ENCODE assay signal across 18 cellular contexts in genomic region chr3:169497567-169498257, GRCh38.
A peak's percentile ranks its signal among the peaks of the same experiment; 100 is the strongest.
DNase-seq lines count a peak whose midpoint lies in the region; ATAC-seq and TF ChIP-seq lines count a peak whose summit lies in the region.
"Had no signal": no experiment of that assay in that cellular context is flagged by ENCODE, and none has a peak within 500 bp of the region (broad histone marks: within the 10 kb centered on the region; RNA-seq: fewer than 3 reads in every experiment).

No MANE protein-coding gene starts in this region.

- H3K4me1 ChIP-seq in foreskin keratinocyte: no peaks in the 10 kb centered on the region
- H3K4me1 ChIP-seq: tibial nerve had no signal

- H3K4me1 Mint-ChIP-seq in activated T-cell treated with anti-CD3 and anti-CD28 coated beads, Interleukin-2, amount 50 U/mL, for 4 hours (ENCODE audit: low read depth): no peaks in the 10 kb centered on the region
- H3K4me1 Mint-ChIP-seq: CD4-positive, CD25-positive, alpha-beta regulatory T cell; stimulated activated naive B cell treated with anti-CD40 and anti-IgM and Interleukin-4, amounts not matched to agents 10 μg/mL and 1 μg/mL and 100 μg/mL, for 72 hours had no signal

- no peak for TF ChIP-seq CTCF in astrocyte of the spinal cord (IDR thresholded peaks at IDR 0.05; ENCODE audit: low read depth, low read length)
- no peak for TF ChIP-seq CTCF in foreskin keratinocyte (conservative IDR thresholded peaks at IDR 0.05)

- H3K9me3 Mint-ChIP-seq in activated T-cell treated with anti-CD3 and anti-CD28 coated beads, Interleukin-2, amount 50 U/mL, for 4 hours: no peaks in the 10 kb centered on the region
- H3K9me3 Mint-ChIP-seq: CD4-positive, CD25-positive, alpha-beta regulatory T cell; stimulated activated naive B cell treated with anti-CD40 and anti-IgM and Interleukin-4, amounts not matched to agents 10 μg/mL and 1 μg/mL and 100 μg/mL, for 72 hours had no signal

- no peaks in the 10 kb centered on the region for H3K27me3 ChIP-seq in foreskin keratinocyte
- H3K27me3 ChIP-seq: ascending aorta, tibial nerve had no signal

- no peak overlapping the region for H3K4me3 ChIP-seq in astrocyte of the spinal cord (ENCODE audit: low read depth, low read length)
- H3K4me3 ChIP-seq: ascending aorta, tibial nerve had no signal

- no peaks in the 10 kb centered on the region for H3K36me3 Mint-ChIP-seq in activated T-cell treated with anti-CD3 and anti-CD28 coated beads, Interleukin-2, amount 50 U/mL, for 4 hours (ENCODE audit: insufficient read depth)
- H3K36me3 Mint-ChIP-seq: CD4-positive, CD25-positive, alpha-beta regulatory T cell; stimulated activated naive B cell treated with anti-CD40 and anti-IgM and Interleukin-4, amounts not matched to agents 10 μg/mL and 1 μg/mL and 100 μg/mL, for 72 hours had no signal

- in situ Hi-C loops in astrocyte of the spinal cord (cut with HindIII; ENCODE audit: low sequenced_read_pairs): no loop called here

- ATAC-seq in foreskin keratinocyte: no peak
- ATAC-seq in HG03045 (IDR thresholded peaks at IDR 0.05; ENCODE audit: unreplicated experiment): no peak
- no peak for ATAC-seq in activated T-cell treated with anti-CD3 and anti-CD28 coated beads, Interleukin-2, amount 50 U/mL, for 4 hours
- ATAC-seq: stimulated activated naive B cell treated with anti-CD40 and anti-IgM and Interleukin-4, amounts not matched to agents 10 μg/mL and 1 μg/mL and 100 μg/mL, for 72 hours; T-helper 17 cell had no signal

- peaks cover 3% of the 10 kb centered on the region for H3K27me3 Mint-ChIP-seq in activated T-cell treated with anti-CD3 and anti-CD28 coated beads, Interleukin-2, amount 50 U/mL, for 4 hours (ENCODE audit: low read depth)

- DNase-seq in SIG-M5 treated with dmso at 0.1 percent for 504 hours (lab: John Stamatoyannopoulos, UW; ENCODE audit: unreplicated experiment) (peak; percentile 8), SIG-M5 (lab: John Stamatoyannopoulos, UW) (no peak), astrocyte of the spinal cord (ENCODE audit: low read depth, low spot score) (peak; percentile 73), foreskin keratinocyte (peak; percentile 49 to 61), GM19238 (ENCODE audit: insufficient read length, low spot score) (no peak), midbrain (lab: John Stamatoyannopoulos, UW) (no peak)
- no peak for DNase-seq in activated T-cell treated with anti-CD3 and anti-CD28 coated beads, Interleukin-2, amount 50 U/mL, for 4 hours
- DNase-seq: CD4-positive, CD25-positive, alpha-beta regulatory T cell; Kasumi-1; NCI-H1436 treated with DMSO at 0.1 percent for 48 hours; SHP77 treated with DMSO at 0.1 percent for 48 hours; stimulated activated CD4-positive, alpha-beta T cell treated with anti-CD3 and anti-CD28 coated beads, Interleukin-12 subunit alpha, Interleukin-12 subunit beta, amount 100 ng/mL, for 4 hours; stimulated activated naive B cell treated with anti-CD40 and anti-IgM and Interleukin-4, amounts not matched to agents 10 μg/mL and 1 μg/mL and 100 μg/mL, for 72 hours; T-helper 17 cell had no signal

- H3K27ac ChIP-seq in foreskin keratinocyte: no peak overlapping the region
- H3K27ac ChIP-seq: 22Rv1, tibial nerve had no signal

- no peak overlapping the region for H3K4me3 Mint-ChIP-seq in activated T-cell treated with anti-CD3 and anti-CD28 coated beads, Interleukin-2, amount 50 U/mL, for 4 hours
- H3K4me3 Mint-ChIP-seq: CD4-positive, CD25-positive, alpha-beta regulatory T cell; stimulated activated naive B cell treated with anti-CD40 and anti-IgM and Interleukin-4, amounts not matched to agents 10 μg/mL and 1 μg/mL and 100 μg/mL, for 72 hours; T-helper 17 cell had no signal

Comparison
In these comparisons a context has a peak if more than half of its experiments do, and no peak if none do; other contexts are left out.
1. DNase-seq: peak in SIG-M5 treated with dmso at 0.1 percent for 504 hours (single experiment), astrocyte of the spinal cord (single experiment) and foreskin keratinocyte (2 of 2); none in SIG-M5 (single experiment), GM19238 (single experiment), activated T-cell treated with anti-CD3 and anti-CD28 coated beads, Interleukin-2, amount 50 U/mL, for 4 hours (single experiment) and midbrain (single experiment).